In genomic region chr1:2801535-2802291, GRCh38 we compare ENCODE assay signal across 8 cellular contexts. TPM values are rescaled to one million over a fixed set of nuclear protein-coding genes. Genes with fewer than 3 reads are reported as not detected.
DNase-seq lines count a peak whose midpoint lies in the region; ATAC-seq lines count a peak whose summit lies in the region.

TSS of gene TTC34 (minus strand) at chr1:2801693. CDS start at chr1:2800827, 866 bp downstream.

- intact Hi-C loops in posterior cingulate gyrus (cut with DNase I), result no loop called here

- ATAC-seq in HG03025 (IDR thresholded peaks at IDR 0.05; ENCODE audit: low FRiP score, unreplicated experiment) (no peak), HG03442 (IDR thresholded peaks at IDR 0.05; ENCODE audit: unreplicated experiment) (no peak)

- DNase-seq in NCI-H82 (lab: John Stamatoyannopoulos, UW) (peak; percentile 62), NCI-H82 treated with DMSO at 0.1 percent for 48 hours (lab: John Stamatoyannopoulos, UW; ENCODE audit: unreplicated experiment) (no peak), RPMI7951 (ENCODE audit: low read depth) (peak; percentile 19), astrocyte of the hippocampus (ENCODE audit: low read depth, low spot score) (peak; percentile 34), posterior cingulate gyrus (peak in 6 of 10 donors; percentile 11 to 91 (median 52)), NCI-H345 treated with DMSO at 0.1 percent for 48 hours (lab: John Stamatoyannopoulos, UW; ENCODE audit: unreplicated experiment) (no peak)

RNA-seq across cellular contexts. Expression of gene TTC34, which starts in this region (rescaled TPM):
- under 0.01 and 0.12 TPM in 2 replicates for total RNA-seq in RPMI7951 (2014; rRNA removed; shearing (Covaris generic))

Comparison
In these comparisons a context has a peak if more than half of its experiments do, and no peak if none do; other contexts are left out.
1. DNase-seq: peak in NCI-H82 (single experiment), astrocyte of the hippocampus (single experiment) and posterior cingulate gyrus (6 of 10); none in NCI-H82 treated with DMSO at 0.1 percent for 48 hours (single experiment) and NCI-H345 treated with DMSO at 0.1 percent for 48 hours (single experiment).
2. Peak in DNase-seq in RPMI7951; RNA of the gene not detected or under 1 TPM.